Comparison of ENCODE assay signal across 8 cellular contexts in the genomic region with DNA sequence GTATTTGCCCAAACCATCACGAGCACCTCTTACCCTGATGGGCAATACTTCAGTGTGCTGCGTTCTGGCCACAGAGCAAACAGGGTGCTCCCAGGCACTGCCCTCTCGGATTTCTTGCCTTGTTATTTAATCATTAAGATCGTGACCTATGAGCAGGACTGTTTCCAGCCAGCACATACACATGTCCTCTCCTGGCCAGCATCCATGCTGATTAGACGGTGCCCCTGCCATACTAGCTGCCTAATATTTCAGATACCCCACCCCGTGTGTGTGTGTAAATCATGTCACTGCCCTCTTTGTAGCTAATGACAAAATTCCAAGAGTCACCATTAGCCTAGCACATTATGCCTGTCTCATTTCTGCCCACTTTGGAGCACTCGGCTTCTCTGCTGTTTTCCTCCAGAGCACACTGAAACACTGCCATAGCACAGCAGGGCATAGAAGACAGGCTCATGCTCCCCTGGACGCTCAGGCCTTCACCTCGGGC. TPM values are rescaled to one million over a fixed set of nuclear protein-coding genes. Genes with fewer than 3 reads are reported as not detected.
DNase-seq lines count a peak whose midpoint lies in the region; ATAC-seq and TF ChIP-seq lines count a peak whose summit lies in the region.

No MANE protein-coding gene starts in this region.

- peaks cover 6% of the 10 kb centered on the region for H3K4me1 Mint-ChIP-seq in MCF 10A (ENCODE audit: insufficient read depth, unreplicated experiment)

- peak overlapping the region; percentile 83 for H3K4me3 Mint-ChIP-seq in MCF 10A (ENCODE audit: unreplicated experiment)

- no peak for ATAC-seq in GM19397 (IDR thresholded peaks at IDR 0.05; ENCODE audit: unreplicated experiment)
- ATAC-seq in GM18907 (IDR thresholded peaks at IDR 0.05; ENCODE audit: unreplicated experiment), result no peak

- intact Hi-C loops in MCF 10A (cut with micrococcal nuclease), result no loop called here

- 32 to 36% methylated on average over 8 to 9 of the region's 9 CpGs for WGBS in mesodermal cell (ENCODE audit: insufficient coverage in 2 of 2), 2 experiments

- H3K4me3 ChIP-seq in AG04450 (ENCODE audit: low read depth, low read length) (peak overlapping the region; percentile 93), HUES6 (ENCODE audit: low read depth, low read length) (peak overlapping the region; percentile 84), mesodermal cell (ENCODE audit: extremely low read depth, insufficient read depth, low read length, poor library complexity, severe bottlenecking) (peak overlapping the region; percentile 94)

- H3K36me3 ChIP-seq in HUES6 (ENCODE audit: control insufficient read depth, insufficient read depth, low read length), result peaks cover 7% of the 10 kb centered on the region; the same call in 1 of the 2 replicates
- H3K36me3 ChIP-seq in mesodermal cell (ENCODE audit: control insufficient read depth, insufficient read depth, low read length), result no peaks in the 10 kb centered on the region

- CTCF ChIA-PET in AG04450 (lab: Charles Lee), result no interaction called here
- CTCF ChIA-PET in MCF 10A (lab: Yijun Ruan, JAX), result interaction anchor here (0.6 to 1.0 kb wide), 2 partner anchors 99 to 754 kb away, joined by 3 read pairs; no protein-coding TSS in a partner anchor

- POLR2A ChIA-PET in AG04450 (lab: Yijun Ruan, JAX), result interaction anchor here (0.6 to 3.0 kb wide), 7 partner anchors 12 to 517 kb away, joined by 3 to 20 read pairs (median 5); a partner anchor contains a TSS
- POLR2A ChIA-PET in MCF 10A (lab: Yijun Ruan, JAX), result interaction anchor here (0.6 to 5.3 kb wide), 14 partner anchors 10 to 754 kb away, joined by 3 to 69 read pairs (median 6); a partner anchor contains a TSS

- DNase-seq in AG04450 (ENCODE audit: low read depth, low spot score) (no peak), MCF 10A (ENCODE audit: unreplicated experiment) (no peak), HuH-7.5 (ENCODE audit: low spot score) (no peak), H4 (ENCODE audit: low spot score) (no peak)

- TF ChIP-seq CTCF in AG04450 (IDR thresholded peaks at IDR 0.05; ENCODE audit: low read depth, low read length) (no peak), MCF 10A (IDR thresholded peaks at IDR 0.05; ENCODE audit: unreplicated experiment) (no peak)

- H3K36me3 Mint-ChIP-seq in MCF 10A (ENCODE audit: insufficient read depth, unreplicated experiment), result no peaks in the 10 kb centered on the region

- TSS peak; percentile 81 for BruUV-seq in MCF 10A (replicated peaks; lab: Mats Ljungman, UMichigan)

- H3K27ac ChIP-seq in AG04450 (ENCODE audit: low read depth, low read length) (no peak overlapping the region), HUES6 (ENCODE audit: low read depth, low read length) (peak overlapping the region; percentile 94; the same call in 1 of the 2 replicates), mesodermal cell (ENCODE audit: low read depth, low read length, severe bottlenecking) (peak overlapping the region; percentile 89)

- H3K4me1 ChIP-seq in HUES6 (ENCODE audit: control insufficient read depth, insufficient read depth, low read length), result peaks cover 5% of the 10 kb centered on the region
- H3K4me1 ChIP-seq in mesodermal cell (ENCODE audit: control insufficient read depth, insufficient read depth, low read length, poor library complexity, severe bottlenecking), result no peaks in the 10 kb centered on the region

- H3K27me3 ChIP-seq in AG04450 (ENCODE audit: control insufficient read depth, insufficient read depth, low read length) (no peaks in the 10 kb centered on the region), HUES6 (ENCODE audit: control insufficient read depth, insufficient read depth, low read length) (no peaks in the 10 kb centered on the region)

- no peaks in the 10 kb centered on the region for H3K27me3 Mint-ChIP-seq in MCF 10A (ENCODE audit: insufficient read depth, unreplicated experiment)

- H3K9me3 ChIP-seq in AG04450 (ENCODE audit: control insufficient read depth, insufficient read depth, low read length) (no peaks in the 10 kb centered on the region; the same call in 1 of the 2 replicates), HUES6 (ENCODE audit: control insufficient read depth, insufficient read depth, low read depth, low read length) (no peaks in the 10 kb centered on the region), mesodermal cell (ENCODE audit: control insufficient read depth, low read length) (no peaks in the 10 kb centered on the region)

- no peaks in the 10 kb centered on the region for H3K9me3 Mint-ChIP-seq in MCF 10A (ENCODE audit: unreplicated experiment)

- peak overlapping the region; percentile 93 for H3K27ac Mint-ChIP-seq in MCF 10A (ENCODE audit: low read depth, unreplicated experiment)

- peak overlapping the region; percentile 98 for H3K9ac ChIP-seq in HUES6 (ENCODE audit: low read length)

RNA-seq across cellular contexts. Expression of a gene that starts 1.0 kb away (rescaled TPM):
- polyA plus RNA-seq in AG04450 (2011; rRNA removed), result 2.0 and 2.3 TPM in 2 replicates
- 0.22 and 1.2 TPM in 2 replicates for polyA minus RNA-seq in AG04450 (2011; rRNA and poly(A)+ RNA removed)
- total RNA-seq in MCF 10A (2022), result 5.7 and 5.8 TPM in 2 replicates
- 6.7 TPM for polyA plus RNA-seq in mesodermal cell (2013, experiment 1 of 2)
- polyA plus RNA-seq in mesodermal cell (2013, experiment 2 of 2), result 5.7 TPM
- 8.0 and 13.4 TPM in 2 replicates for total RNA-seq in H4 (2014; rRNA removed; shearing (Covaris generic))
